In the genomic region with DNA sequence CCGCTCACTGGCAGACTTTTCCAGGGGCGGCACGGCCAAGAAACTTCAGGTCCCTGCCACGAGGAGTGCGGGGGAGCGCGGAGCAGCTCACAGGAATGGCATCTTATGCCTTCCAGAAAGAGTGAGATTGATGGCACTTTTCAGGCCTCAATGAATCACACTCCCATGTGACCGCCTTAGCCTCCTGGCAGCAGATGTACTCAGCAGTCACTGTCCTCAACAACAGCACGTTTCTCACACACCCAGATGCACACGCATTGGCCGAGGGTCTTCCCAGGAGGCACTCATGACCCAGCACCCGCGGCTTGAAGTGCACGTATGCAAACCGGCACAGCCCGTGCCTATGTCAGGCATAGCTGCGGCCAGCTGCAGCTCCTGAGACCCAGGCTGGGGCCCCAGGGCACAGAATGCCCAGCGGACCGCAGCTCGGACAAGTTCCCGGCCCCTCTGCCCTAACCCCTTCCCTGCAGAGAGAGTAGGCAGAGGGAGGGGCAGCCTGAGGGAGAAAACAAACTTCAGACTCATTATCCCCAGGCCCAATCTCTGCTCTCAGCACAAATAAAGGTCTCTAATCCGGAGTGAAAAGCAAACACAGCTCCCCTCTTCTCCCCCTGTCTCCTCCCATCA, we compare ENCODE assay signal across 1 cellular context.
A peak's percentile ranks its signal among the peaks of the same experiment; 100 is the strongest.
TF ChIP-seq lines count a peak whose summit lies in the region.

No MANE protein-coding gene starts in this region.

TF ChIP-seq in H1, 55 proteins besides CTCF, POLR2A, EP300 and RAD21:
- TF ChIP-seq YY1 (IDR thresholded peaks at IDR 0.05; ENCODE audit: low read depth, low read length) = no peak
- TF ChIP-seq, protein P1, sequence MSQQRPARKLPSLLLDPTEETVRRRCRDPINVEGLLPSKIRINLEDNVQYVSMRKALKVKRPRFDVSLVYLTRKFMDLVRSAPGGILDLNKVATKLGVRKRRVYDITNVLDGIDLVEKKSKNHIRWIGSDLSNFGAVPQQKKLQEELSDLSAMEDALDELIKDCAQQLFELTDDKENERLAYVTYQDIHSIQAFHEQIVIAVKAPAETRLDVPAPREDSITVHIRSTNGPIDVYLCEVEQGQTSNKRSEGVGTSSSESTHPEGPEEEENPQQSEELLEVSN (IDR thresholded peaks at IDR 0.05) = 0 out of 2 replicates have a peak, but pooled peaks have one; percentile 13
- TF ChIP-seq CHD2 (IDR thresholded peaks at IDR 0.05; ENCODE audit: low read length) = no peak
